Comparison of ENCODE assay signal across 8 cellular contexts in the genomic region with DNA sequence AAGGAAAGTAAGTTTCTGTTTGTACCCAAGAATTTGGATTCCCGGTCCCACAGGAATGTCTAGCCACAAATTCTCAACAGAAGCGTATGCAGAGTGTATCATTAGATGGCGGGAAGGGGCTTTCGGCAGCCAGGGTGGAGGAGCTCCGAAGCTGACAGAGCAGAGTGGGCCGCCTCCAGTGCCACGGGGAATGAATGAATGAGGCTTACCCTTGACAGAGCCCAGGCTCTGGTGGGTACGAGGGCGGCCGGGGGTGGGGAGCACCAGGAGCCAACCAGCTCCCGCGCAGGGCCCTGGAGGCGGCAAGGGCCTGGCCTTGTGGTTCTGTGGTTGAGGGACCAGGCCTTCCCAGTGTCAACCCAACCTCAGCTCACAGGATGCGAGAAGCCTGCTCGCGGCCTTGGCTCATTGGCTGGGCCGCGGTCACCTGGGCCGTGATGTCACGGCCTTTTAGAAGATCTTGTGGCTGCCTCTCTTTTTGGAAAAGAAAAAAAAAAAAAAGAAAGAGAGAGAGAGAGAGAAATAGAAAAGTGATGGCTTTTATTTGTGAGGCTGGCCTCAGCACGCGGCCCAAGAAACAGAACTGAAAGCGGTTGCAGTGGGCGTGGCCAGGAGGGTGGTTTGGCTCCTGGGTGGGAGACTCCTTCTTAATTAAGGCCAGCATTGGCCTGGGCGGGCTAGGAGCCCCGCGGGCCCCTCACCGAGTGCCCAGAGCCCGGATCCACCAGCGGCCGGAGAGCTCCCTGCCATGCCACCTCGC. TPM values are rescaled to one million over a fixed set of nuclear protein-coding genes. Genes with fewer than 3 reads are reported as not detected.
DNase-seq lines count a peak whose midpoint lies in the region; ATAC-seq and TF ChIP-seq lines count a peak whose summit lies in the region.

No MANE protein-coding gene starts in this region.

- H3K4me3 ChIP-seq in SU-DHL-6 (ENCODE audit: insufficient read depth, low read length, poor library complexity, severe bottlenecking) = no peak overlapping the region
- H3K4me3 ChIP-seq in spleen = peak overlapping the region in 6 of 8 donors; percentile 2 to 56 (median 16)
- H3K4me3 ChIP-seq in PC-9 = no peak overlapping the region

- H3F3A ChIP-seq in SU-DHL-6 (ENCODE audit: insufficient read depth) (no peaks in the 10 kb centered on the region), PC-9 (ENCODE audit: insufficient read depth, low read depth) (peaks cover 9% of the 10 kb centered on the region; the same call in 1 of the 2 replicates)

- no peaks in the 10 kb centered on the region for H3K79me2 ChIP-seq in SU-DHL-6 (ENCODE audit: insufficient read depth, low read length)
- no peaks in the 10 kb centered on the region for H3K79me2 ChIP-seq in PC-9 (ENCODE audit: low read depth)

- WGBS in spleen, 5 donors = 45 to 60% (median 51%) methylated on average over 28 to 32 of the region's 32 CpGs

- H3K4me2 ChIP-seq in SU-DHL-6 (ENCODE audit: low read depth, low read length, poor library complexity, severe bottlenecking) = peak overlapping the region; percentile 28
- no peak overlapping the region for H3K4me2 ChIP-seq in PC-9

- CTCF ChIA-PET in PC-9 (lab: Charles Lee) = no interaction called here

- H3K27ac Mint-ChIP-seq in activated naive CD8-positive, alpha-beta T cell treated with anti-CD3 and anti-CD28 coated beads, Interleukin-2, amount 10 ng/mL, durations not matched to agents 7 days and 5 days = peak overlapping the region; percentile 97

- TF ChIP-seq CTCF in SU-DHL-6 (IDR thresholded peaks at IDR 0.05; ENCODE audit: insufficient read depth, low read length, poor library complexity, severe bottlenecking) (no peak), spleen (IDR thresholded peaks at IDR 0.05 in 8 of 11, conservative IDR thresholded peaks at IDR 0.05 in 3 of 11) (no peak), PC-9 (conservative IDR thresholded peaks at IDR 0.05) (no peak)

- H3K9me3 ChIP-seq in SU-DHL-6 (ENCODE audit: insufficient read depth, low read length) = no peaks in the 10 kb centered on the region
- no peaks in the 10 kb centered on the region for H3K9me3 ChIP-seq in spleen
- H3K9me3 ChIP-seq in PC-9 (ENCODE audit: insufficient read depth, low read depth) = no peaks in the 10 kb centered on the region

- peak overlapping the region; percentile 87 for H3K4me3 Mint-ChIP-seq in activated naive CD8-positive, alpha-beta T cell treated with anti-CD3 and anti-CD28 coated beads, Interleukin-2, amount 10 ng/mL, durations not matched to agents 7 days and 5 days

- peak overlapping the region; percentile 69 for H2AFZ ChIP-seq in SU-DHL-6 (ENCODE audit: low read depth, low read length, severe bottlenecking)
- H2AFZ ChIP-seq in PC-9 = no peak overlapping the region

- H3K9me2 ChIP-seq in SU-DHL-6 (replicated peaks; ENCODE audit: insufficient read depth, low read length) (no peaks in the 10 kb centered on the region), PC-9 (ENCODE audit: insufficient read depth) (no peaks in the 10 kb centered on the region)

- no peak for TF ChIP-seq POLR2A in spleen (IDR thresholded peaks at IDR 0.05)

- ATAC-seq in GM18867 (IDR thresholded peaks at IDR 0.05; ENCODE audit: unreplicated experiment) (peak; percentile 89), HG02943 (IDR thresholded peaks at IDR 0.05; ENCODE audit: low read depth, unreplicated experiment) (peak; percentile 86)
- ATAC-seq in activated naive CD8-positive, alpha-beta T cell treated with anti-CD3 and anti-CD28 coated beads, Interleukin-2, amount 10 ng/mL, durations not matched to agents 7 days and 5 days (ENCODE audit: low read depth) = peak; percentile 77

- intact Hi-C loops in spleen (cut with DNase I; ENCODE audit: low total_unique reads) = no loop called here
- intact Hi-C loops in PC-9 (cut with micrococcal nuclease; ENCODE audit: unreplicated experiment) = no loop called here

- peaks cover 44% of the 10 kb centered on the region for H3K36me3 Mint-ChIP-seq in activated naive CD8-positive, alpha-beta T cell treated with anti-CD3 and anti-CD28 coated beads, Interleukin-2, amount 10 ng/mL, durations not matched to agents 7 days and 5 days

- H3K27me3 Mint-ChIP-seq in activated naive CD8-positive, alpha-beta T cell treated with anti-CD3 and anti-CD28 coated beads, Interleukin-2, amount 10 ng/mL, durations not matched to agents 7 days and 5 days = no peaks in the 10 kb centered on the region

- H3K9me3 Mint-ChIP-seq in activated naive CD8-positive, alpha-beta T cell treated with anti-CD3 and anti-CD28 coated beads, Interleukin-2, amount 10 ng/mL, durations not matched to agents 7 days and 5 days = no peaks in the 10 kb centered on the region

- POLR2A ChIA-PET in activated naive CD8-positive, alpha-beta T cell treated with anti-CD3 and anti-CD28 coated beads, Interleukin-2, amount 10 ng/mL, durations not matched to agents 7 days and 5 days (lab: Charles Lee) = interaction anchor here (0.5 to 9.9 kb wide), 31 partner anchors 9 to 1434 kb away, joined by 3 to 266 read pairs (median 5); partner anchors contain the start of genes E2F2, RSRP1 and RUNX3
- POLR2A ChIA-PET in PC-9 (lab: Charles Lee; ENCODE audit: unreplicated experiment) = no interaction called here

- peaks cover 58% of the 10 kb centered on the region for H3K4me1 Mint-ChIP-seq in activated naive CD8-positive, alpha-beta T cell treated with anti-CD3 and anti-CD28 coated beads, Interleukin-2, amount 10 ng/mL, durations not matched to agents 7 days and 5 days

- peak; percentile 94 for DNase-seq in activated naive CD8-positive, alpha-beta T cell treated with anti-CD3 and anti-CD28 coated beads, Interleukin-2, amount 10 ng/mL, durations not matched to agents 7 days and 5 days
- peak; percentile 94 for DNase-seq in spleen
- no peak for DNase-seq in PC-9
- DNase-seq in NCI-H2107 (lab: John Stamatoyannopoulos, UW) = no peak
- no peak for DNase-seq in NCI-H226

- H3K9ac ChIP-seq in SU-DHL-6 (ENCODE audit: low read length) = no peak overlapping the region; the same call in 1 of the 2 replicates

- H3K4me1 ChIP-seq in spleen (peaks cover 6 to 45% (median 29%) of the 10 kb centered on the region in 6 donors), PC-9 (replicated peaks; ENCODE audit: insufficient read depth) (peaks cover 10% of the 10 kb centered on the region)

- BruUV-seq in PC-9 (replicated peaks; lab: Mats Ljungman, UMichigan) = no TSS peak

- H3K27me3 ChIP-seq in SU-DHL-6 (ENCODE audit: low read length) (no peaks in the 10 kb centered on the region), spleen (replicated peaks in 1 of 7) (peaks cover 0 to 5% (median 0%) of the 10 kb centered on the region in 7 donors), PC-9 (ENCODE audit: insufficient read depth, low read depth) (no peaks in the 10 kb centered on the region)

- H3K36me3 ChIP-seq in SU-DHL-6 (ENCODE audit: low read length) = no peaks in the 10 kb centered on the region
- H3K36me3 ChIP-seq in spleen = no peaks in the 10 kb centered on the region
- no peaks in the 10 kb centered on the region for H3K36me3 ChIP-seq in PC-9 (ENCODE audit: low read depth)

- H4K20me1 ChIP-seq in SU-DHL-6 (ENCODE audit: low read depth, low read length) = no peaks in the 10 kb centered on the region
- no peaks in the 10 kb centered on the region for H4K20me1 ChIP-seq in PC-9 (ENCODE audit: insufficient read depth)

- H3K27ac ChIP-seq in SU-DHL-6 (ENCODE audit: low read depth, low read length) = 0 out of 2 replicates have a peak overlapping the region, but pooled peaks have one; percentile 15
- peak overlapping the region; percentile 40 to 86 (median 75) for H3K27ac ChIP-seq in spleen
- no peak overlapping the region for H3K27ac ChIP-seq in PC-9

RNA-seq across cellular contexts. Expression of gene RUNX3, which starts 34.9 kb away (rescaled TPM):
- 100 to 1,000 TPM; 172 TPM for total RNA-seq in activated naive CD8-positive, alpha-beta T cell treated with anti-CD3 and anti-CD28 coated beads, Interleukin-2, amount 10 ng/mL, durations not matched to agents 7 days and 5 days
- 10 to 100 TPM; 38.1 to 76.3 (median 52.3) TPM for total RNA-seq in spleen
- polyA plus RNA-seq in spleen = 10 to 100 TPM; 17.3 to 22.1 (median 18.2) TPM
- total RNA-seq in PC-9 (2021) = not detected in 2 replicates

Comparison
In these comparisons a context has a peak if more than half of its experiments do, and no peak if none do; other contexts are left out.
1. H3K4me3 ChIP-seq: peak in spleen (6 of 8); none in SU-DHL-6 (single experiment) and PC-9 (single experiment).
2. DNase-seq: peak in activated naive CD8-positive, alpha-beta T cell treated with anti-CD3 and anti-CD28 coated beads, Interleukin-2, amount 10 ng/mL, durations not matched to agents 7 days and 5 days (single experiment) and spleen (single experiment); none in PC-9 (0 of 2), NCI-H2107 (single experiment) and NCI-H226 (single experiment).
3. RNA of gene RUNX3, which starts 34.9 kb away (total RNA-seq): 172 TPM in activated naive CD8-positive, alpha-beta T cell treated with anti-CD3 and anti-CD28 coated beads, Interleukin-2, amount 10 ng/mL, durations not matched to agents 7 days and 5 days and 38.1 to 76.3 TPM in spleen; not detected in PC-9; every median in the first group is over 10 times any median in the second.
4. Peak in every context shown above with its lines, with median percentiles within 50 percentile points of each other: ATAC-seq.